ENCODE assay signal across 17 cellular contexts in the genomic region with DNA sequence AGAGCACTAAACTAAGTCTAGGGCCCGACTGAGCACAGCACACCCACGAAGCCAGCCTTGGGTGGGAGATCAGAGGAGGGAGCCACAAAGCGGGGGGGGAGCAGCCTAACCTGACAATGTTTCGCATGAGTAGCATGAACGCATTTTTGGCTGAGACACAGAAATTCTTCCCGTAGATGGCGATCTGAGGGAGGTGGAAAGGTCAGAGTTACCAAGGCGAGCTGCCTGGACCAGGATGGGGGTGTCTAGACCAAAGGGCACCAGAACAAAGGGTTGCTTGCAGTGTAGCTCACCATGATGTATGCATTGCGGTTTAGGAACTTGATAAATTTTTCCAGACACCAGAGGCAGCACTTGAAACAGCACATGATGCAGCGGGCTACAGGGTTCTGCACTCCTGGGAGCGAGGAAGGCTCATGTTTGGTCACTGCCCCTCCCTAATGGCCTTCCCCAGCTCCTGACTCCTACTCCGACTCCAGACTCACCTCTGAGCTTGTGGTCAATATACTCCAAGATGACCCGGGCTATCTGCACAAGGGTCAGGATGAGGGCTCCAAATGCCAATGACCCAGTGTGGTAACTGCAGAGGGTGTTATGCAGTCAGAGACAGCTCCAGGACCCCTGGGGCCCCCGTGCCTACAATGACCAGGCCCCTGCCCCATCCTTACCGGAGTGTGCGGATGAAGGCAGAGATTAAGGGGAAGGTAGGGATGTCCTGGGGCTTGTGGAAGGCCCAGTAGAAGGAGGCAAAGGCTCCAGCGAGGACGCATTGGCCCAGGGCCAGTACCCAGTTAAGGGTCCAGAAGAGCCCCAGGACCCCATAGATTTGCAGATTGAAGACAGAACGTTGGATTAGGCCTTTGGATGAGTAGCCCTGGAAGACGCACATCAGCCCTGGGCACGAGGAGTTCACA. TPM values are rescaled to one million over a fixed set of nuclear protein-coding genes. Genes with fewer than 3 reads are reported as not detected.
DNase-seq lines count a peak whose midpoint lies in the region; ATAC-seq and TF ChIP-seq lines count a peak whose summit lies in the region.
"Had no signal": no experiment of that assay in that cellular context is flagged by ENCODE, and none has a peak within 500 bp of the region (broad histone marks: within the 10 kb centered on the region; RNA-seq: fewer than 3 reads in every experiment).

No MANE protein-coding gene starts in this region.

- peak overlapping the region; percentile 38 for H3K4me3 Mint-ChIP-seq in activated T-helper 2 cell treated with anti-CD3 and anti-CD28 coated beads, Interferon-gamma antibody, Interleukin-2, Interleukin-4, amounts not matched to agents 10 μg/mL and 5 μg/mL and 100 μg/mL, durations not matched to agents 14 hours and 24 hours and 36 hours (ENCODE audit: low read depth)

- H3K9me3 Mint-ChIP-seq in activated T-helper 2 cell treated with anti-CD3 and anti-CD28 coated beads, Interferon-gamma antibody, Interleukin-2, Interleukin-4, amounts not matched to agents 10 μg/mL and 5 μg/mL and 100 μg/mL, durations not matched to agents 14 hours and 24 hours and 36 hours = no peaks in the 10 kb centered on the region

- ATAC-seq in HG03342 (IDR thresholded peaks at IDR 0.05; ENCODE audit: unreplicated experiment) = no peak
- ATAC-seq: left ventricle myocardium superior, psoas muscle had no signal

- peaks cover 13% of the 10 kb centered on the region for H3K4me1 Mint-ChIP-seq in activated T-helper 2 cell treated with anti-CD3 and anti-CD28 coated beads, Interferon-gamma antibody, Interleukin-2, Interleukin-4, amounts not matched to agents 10 μg/mL and 5 μg/mL and 100 μg/mL, durations not matched to agents 14 hours and 24 hours and 36 hours (ENCODE audit: low read depth)

- H3K27me3 ChIP-seq in H7 (ENCODE audit: control insufficient read depth, insufficient read depth, low read length) = no peaks in the 10 kb centered on the region; the same call in 1 of the 2 replicates
- H3K27me3 ChIP-seq in BE2C = no peaks in the 10 kb centered on the region
- H3K27me3 ChIP-seq: Peyer's patch had no signal

- no peak for TF ChIP-seq CTCF in BE2C (IDR thresholded peaks at IDR 0.05; ENCODE audit: low read depth, low read length)

- H3K36me3 ChIP-seq in H7 (replicated peaks; ENCODE audit: control insufficient read depth, insufficient read depth, low read length) (peaks cover 1% of the 10 kb centered on the region; the same call in 1 of the 2 replicates), mesodermal cell (ENCODE audit: control insufficient read depth, insufficient read depth, low read length) (peaks cover 11% of the 10 kb centered on the region), BE2C (no peaks in the 10 kb centered on the region)

- in situ Hi-C loops in ACHN (cut with HindIII; ENCODE audit: low pct_ligation_motif_present, low pct_unique_long_range_greater_than_20kb, low sequenced_read_pairs) = no loop called here

- 91 to 92% methylated on average over 20 to 21 of the region's 21 CpGs for WGBS in mesodermal cell (ENCODE audit: insufficient coverage in 2 of 2), 2 experiments

- H3K27ac Mint-ChIP-seq in activated T-helper 2 cell treated with anti-CD3 and anti-CD28 coated beads, Interferon-gamma antibody, Interleukin-2, Interleukin-4, amounts not matched to agents 10 μg/mL and 5 μg/mL and 100 μg/mL, durations not matched to agents 14 hours and 24 hours and 36 hours = no peak overlapping the region

- H3K27ac ChIP-seq in mesodermal cell (ENCODE audit: low read depth, low read length, severe bottlenecking) = peak overlapping the region; percentile 23
- H3K27ac ChIP-seq: Peyer's patch, psoas muscle had no signal

- H3K4me3 ChIP-seq in H7 (ENCODE audit: insufficient read depth, low read depth, low read length) (no peak overlapping the region), mesodermal cell (ENCODE audit: extremely low read depth, insufficient read depth, low read length, poor library complexity, severe bottlenecking) (no peak overlapping the region), BE2C (ENCODE audit: low read depth, low read length) (no peak overlapping the region)
- H3K4me3 ChIP-seq: Peyer's patch, psoas muscle had no signal

- peak; percentile 87 for DNase-seq in ACHN
- peak; percentile 36 for DNase-seq in H7
- no peak for DNase-seq in activated T-helper 2 cell treated with anti-CD3 and anti-CD28 coated beads, Interferon-gamma antibody, Interleukin-2, Interleukin-4, amounts not matched to agents 10 μg/mL and 5 μg/mL and 100 μg/mL, durations not matched to agents 14 hours and 24 hours and 36 hours (ENCODE audit: low spot score)
- DNase-seq in BE2C = no peak
- no peak for DNase-seq in activated gamma-delta T cell treated with Interleukin-2 at 50 U/mL for 16 hours
- no peak for DNase-seq in NCI-H1105 (lab: John Stamatoyannopoulos, UW)
- DNase-seq: activated naive CD4-positive, alpha-beta T cell treated with Interleukin-2 at 50 U/mL for 16 hours; effector CD8-positive, alpha-beta T cell; left ventricle myocardium superior; NCI-H1930; NCI-H510A treated with DMSO at 0.1 percent for 48 hours; Peyer's patch; psoas muscle; stimulated activated CD4-positive, alpha-beta T cell treated with anti-CD3 and anti-CD28 coated beads, Interleukin-15, amount 100 ng/mL, for 24 hours; SW 1271 had no signal

- no peaks in the 10 kb centered on the region for H3K27me3 Mint-ChIP-seq in activated T-helper 2 cell treated with anti-CD3 and anti-CD28 coated beads, Interferon-gamma antibody, Interleukin-2, Interleukin-4, amounts not matched to agents 10 μg/mL and 5 μg/mL and 100 μg/mL, durations not matched to agents 14 hours and 24 hours and 36 hours (ENCODE audit: low read depth)

- H3K36me3 Mint-ChIP-seq in activated T-helper 2 cell treated with anti-CD3 and anti-CD28 coated beads, Interferon-gamma antibody, Interleukin-2, Interleukin-4, amounts not matched to agents 10 μg/mL and 5 μg/mL and 100 μg/mL, durations not matched to agents 14 hours and 24 hours and 36 hours (ENCODE audit: low read depth) = no peaks in the 10 kb centered on the region

- intact Hi-C loops in activated T-helper 2 cell treated with anti-CD3 and anti-CD28 coated beads, Interferon-gamma antibody, Interleukin-2, Interleukin-4, amounts not matched to agents 10 μg/mL and 5 μg/mL and 100 μg/mL, durations not matched to agents 14 hours and 24 hours and 36 hours (cut with micrococcal nuclease) = no loop called here

- H3K9me3 ChIP-seq in mesodermal cell (ENCODE audit: control insufficient read depth, low read length) (no peaks in the 10 kb centered on the region), BE2C (no peaks in the 10 kb centered on the region)
- H3K9me3 ChIP-seq: Peyer's patch, psoas muscle had no signal

- no peaks in the 10 kb centered on the region for H3K4me1 ChIP-seq in mesodermal cell (ENCODE audit: control insufficient read depth, insufficient read depth, low read length, poor library complexity, severe bottlenecking)
- no peaks in the 10 kb centered on the region for H3K4me1 ChIP-seq in BE2C

RNA-seq across cellular contexts. Expression of gene NEU1, which starts 2.8 kb away (rescaled TPM):
- total RNA-seq in H7 (2014; rRNA removed; shearing (Covaris generic)) = 56.2 and 58.6 TPM in 2 replicates
- total RNA-seq in activated T-helper 2 cell treated with anti-CD3 and anti-CD28 coated beads, Interferon-gamma antibody, Interleukin-2, Interleukin-4, amounts not matched to agents 10 μg/mL and 5 μg/mL and 100 μg/mL, durations not matched to agents 14 hours and 24 hours and 36 hours = 21.3 and 21.6 TPM in 2 replicates
- polyA plus RNA-seq in mesodermal cell (2013, experiment 1 of 2) = 70.0 TPM
- polyA plus RNA-seq in mesodermal cell (2013, experiment 2 of 2) = 60.5 TPM
- 87.4 TPM for polyA plus RNA-seq in BE2C (2012; ENCODE audit: insufficient read depth, insufficient read length, low read depth)

RNA-seq across cellular contexts. Expression of gene SLC44A4, which starts 13.3 kb away (rescaled TPM):
- total RNA-seq in H7 (2014; rRNA removed; shearing (Covaris generic)) = 0.42 and 0.48 TPM in 2 replicates
- total RNA-seq in activated T-helper 2 cell treated with anti-CD3 and anti-CD28 coated beads, Interferon-gamma antibody, Interleukin-2, Interleukin-4, amounts not matched to agents 10 μg/mL and 5 μg/mL and 100 μg/mL, durations not matched to agents 14 hours and 24 hours and 36 hours = 0.18 TPM in 1 of 2 replicates, not detected in the other
- 0.74 TPM for polyA plus RNA-seq in mesodermal cell (2013, experiment 1 of 2)
- 0.66 TPM for polyA plus RNA-seq in mesodermal cell (2013, experiment 2 of 2)
- polyA plus RNA-seq in BE2C (2012; ENCODE audit: insufficient read depth, insufficient read length, low read depth) = not detected
- total RNA-seq: left ventricle myocardium superior had no signal

RNA-seq across cellular contexts. Expression of gene EHMT2, which starts 32.0 kb away (rescaled TPM):
- total RNA-seq in H7 (2014; rRNA removed; shearing (Covaris generic)) = 134 and 136 TPM in 2 replicates
- 76.3 and 76.5 TPM in 2 replicates for total RNA-seq in activated T-helper 2 cell treated with anti-CD3 and anti-CD28 coated beads, Interferon-gamma antibody, Interleukin-2, Interleukin-4, amounts not matched to agents 10 μg/mL and 5 μg/mL and 100 μg/mL, durations not matched to agents 14 hours and 24 hours and 36 hours
- 75.0 TPM for polyA plus RNA-seq in mesodermal cell (2013, experiment 1 of 2)
- 68.5 TPM for polyA plus RNA-seq in mesodermal cell (2013, experiment 2 of 2)
- polyA plus RNA-seq in BE2C (2012; ENCODE audit: insufficient read depth, insufficient read length, low read depth) = 122 TPM

RNA-seq across cellular contexts. Expression of gene ZBTB12, which starts 36.4 kb away (rescaled TPM):
- 7.9 and 8.7 TPM in 2 replicates for total RNA-seq in H7 (2014; rRNA removed; shearing (Covaris generic))
- total RNA-seq in activated T-helper 2 cell treated with anti-CD3 and anti-CD28 coated beads, Interferon-gamma antibody, Interleukin-2, Interleukin-4, amounts not matched to agents 10 μg/mL and 5 μg/mL and 100 μg/mL, durations not matched to agents 14 hours and 24 hours and 36 hours = 4.8 and 4.9 TPM in 2 replicates
- 16.3 TPM for polyA plus RNA-seq in mesodermal cell (2013, experiment 1 of 2)
- polyA plus RNA-seq in mesodermal cell (2013, experiment 2 of 2) = 14.6 TPM
- polyA plus RNA-seq in BE2C (2012; ENCODE audit: insufficient read depth, insufficient read length, low read depth) = 42.9 TPM

RNA-seq across cellular contexts. Expression of gene HSPA1B, which starts 37.9 kb away (rescaled TPM):
- 63.3 and 70.4 TPM in 2 replicates for total RNA-seq in H7 (2014; rRNA removed; shearing (Covaris generic))
- 116 and 120 TPM in 2 replicates for total RNA-seq in activated T-helper 2 cell treated with anti-CD3 and anti-CD28 coated beads, Interferon-gamma antibody, Interleukin-2, Interleukin-4, amounts not matched to agents 10 μg/mL and 5 μg/mL and 100 μg/mL, durations not matched to agents 14 hours and 24 hours and 36 hours
- polyA plus RNA-seq in mesodermal cell (2013, experiment 1 of 2) = 42.1 TPM
- 32.1 TPM for polyA plus RNA-seq in mesodermal cell (2013, experiment 2 of 2)
- 120 TPM for polyA plus RNA-seq in BE2C (2012; ENCODE audit: insufficient read depth, insufficient read length, low read depth)

Comparison
In these comparisons a context has a peak if more than half of its experiments do, and no peak if none do; other contexts are left out.
1. DNase-seq: peak in ACHN (single experiment) and H7 (single experiment); none in activated T-helper 2 cell treated with anti-CD3 and anti-CD28 coated beads, Interferon-gamma antibody, Interleukin-2, Interleukin-4, amounts not matched to agents 10 μg/mL and 5 μg/mL and 100 μg/mL, durations not matched to agents 14 hours and 24 hours and 36 hours (single experiment), BE2C (single experiment), activated gamma-delta T cell treated with Interleukin-2 at 50 U/mL for 16 hours (single experiment) and NCI-H1105 (single experiment).